ENCODE assay signal across 18 cellular contexts in genomic region chr22:19022755-19023154, GRCh38.
A peak's percentile ranks its signal among the peaks of the same experiment; 100 is the strongest.
DNase-seq lines count a peak whose midpoint lies in the region; ATAC-seq lines count a peak whose summit lies in the region.
"Had no signal": no experiment of that assay in that cellular context is flagged by ENCODE, and none has a peak within 500 bp of the region (broad histone marks: within the 10 kb centered on the region; RNA-seq: fewer than 3 reads in every experiment).

No MANE protein-coding gene starts in this region.

- no peak overlapping the region for H3K4me3 Mint-ChIP-seq in stimulated activated naive CD8-positive, alpha-beta T cell treated with anti-CD3 and anti-CD28 coated beads, Interleukin-15, amount 100 ng/mL, for 72 hours
- no peak overlapping the region for H3K4me3 Mint-ChIP-seq in T-cell

- H3K36me3 Mint-ChIP-seq in T-cell = no peaks in the 10 kb centered on the region

- peak overlapping the region; percentile 19 to 62 for H3K27ac Mint-ChIP-seq in stimulated activated naive CD8-positive, alpha-beta T cell treated with anti-CD3 and anti-CD28 coated beads, Interleukin-15, amount 100 ng/mL, for 72 hours
- H3K27ac Mint-ChIP-seq in T-cell = no peak overlapping the region

- no peaks in the 10 kb centered on the region for H3K9me3 Mint-ChIP-seq in stimulated activated naive CD8-positive, alpha-beta T cell treated with anti-CD3 and anti-CD28 coated beads, Interleukin-15, amount 100 ng/mL, for 72 hours
- no peaks in the 10 kb centered on the region for H3K9me3 Mint-ChIP-seq in T-cell

- no peak for ATAC-seq in stimulated activated naive CD8-positive, alpha-beta T cell treated with anti-CD3 and anti-CD28 coated beads, Interleukin-15, amount 100 ng/mL, for 72 hours
- ATAC-seq in stimulated activated naive CD8-positive, alpha-beta T cell treated with anti-CD3 and anti-CD28 coated beads, Interleukin-15, Interleukin-2, amounts not matched to agents 100 U/mL and 50 U/mL, for 24 hours = no peak
- ATAC-seq in T-cell (replicated peaks in 1 of 4) = peak; percentile 44 to 90 (median 54)
- ATAC-seq in HG03469 (IDR thresholded peaks at IDR 0.05; ENCODE audit: unreplicated experiment) = no peak
- ATAC-seq in GM21619 (IDR thresholded peaks at IDR 0.05; ENCODE audit: unreplicated experiment) = no peak
- ATAC-seq: PC-3 had no signal

- no peak for DNase-seq in stimulated activated naive CD8-positive, alpha-beta T cell treated with anti-CD3 and anti-CD28 coated beads, Interleukin-15, amount 100 ng/mL, for 72 hours
- DNase-seq in stimulated activated naive CD8-positive, alpha-beta T cell treated with anti-CD3 and anti-CD28 coated beads, Interleukin-15, Interleukin-2, amounts not matched to agents 100 U/mL and 50 U/mL, for 24 hours = no peak
- DNase-seq in T-cell (peak in 1 of 34 experiments; percentile 17), dedifferentiated amniotic fluid mesenchymal stem cell (ENCODE audit: extremely low spot score) (peak; percentile 3), mucosa of gallbladder (ENCODE audit: low spot score) (no peak)
- DNase-seq: DMS 273 treated with DMSO at 0.1 percent for 48 hours, HCEC 1CT, KG1, NCI-H1417, NCI-H187, NCI-H2107, NCI-H226, NCI-H524 treated with DMSO at 0.1 percent for 48 hours, PC-3, RPMI8226, SHP77 treated with DMSO at 0.1 percent for 48 hours had no signal

- no peaks in the 10 kb centered on the region for H3K4me1 Mint-ChIP-seq in stimulated activated naive CD8-positive, alpha-beta T cell treated with anti-CD3 and anti-CD28 coated beads, Interleukin-15, amount 100 ng/mL, for 72 hours
- H3K4me1 Mint-ChIP-seq in T-cell = peaks cover 4 to 8% (median 4%) of the 10 kb centered on the region in 3 donors

- H3K27me3 Mint-ChIP-seq in stimulated activated naive CD8-positive, alpha-beta T cell treated with anti-CD3 and anti-CD28 coated beads, Interleukin-15, amount 100 ng/mL, for 72 hours = peaks cover 61% of the 10 kb centered on the region
- H3K27me3 Mint-ChIP-seq in T-cell = peaks cover 23 to 55% of the 10 kb centered on the region in 2 donors

- POLR2A ChIA-PET in T-cell (lab: Charles Lee) = no interaction called here

- CTCF ChIA-PET in T-cell (lab: Charles Lee) = interaction anchor here in 1 of 2 donors (0.6 kb wide), 1 partner anchor 653 kb away, joined by 3 read pairs; no protein-coding TSS in a partner anchor

Comparison
In these comparisons a context has a peak if more than half of its experiments do, and no peak if none do; other contexts are left out.
1. ATAC-seq: peak in T-cell (4 of 4); none in stimulated activated naive CD8-positive, alpha-beta T cell treated with anti-CD3 and anti-CD28 coated beads, Interleukin-15, amount 100 ng/mL, for 72 hours (single experiment), stimulated activated naive CD8-positive, alpha-beta T cell treated with anti-CD3 and anti-CD28 coated beads, Interleukin-15, Interleukin-2, amounts not matched to agents 100 U/mL and 50 U/mL, for 24 hours (single experiment), HG03469 (single experiment) and GM21619 (single experiment).
2. H3K27ac Mint-ChIP-seq: peak in stimulated activated naive CD8-positive, alpha-beta T cell treated with anti-CD3 and anti-CD28 coated beads, Interleukin-15, amount 100 ng/mL, for 72 hours (2 of 2); none in T-cell (0 of 2).